24 cellular contexts compared by ENCODE assay signal in genomic region chr13:101013245-101013644, GRCh38.
"Had no signal": no experiment of that assay in that cellular context is flagged by ENCODE, and none has a peak within 500 bp of the region (broad histone marks: within the 10 kb centered on the region; RNA-seq: fewer than 3 reads in every experiment).

No MANE protein-coding gene starts in this region.

- H3K36me3 ChIP-seq: esophagus squamous epithelium, left ventricle myocardium inferior, pancreas, right atrium auricular region, thoracic aorta had no signal

- H3K9me3 ChIP-seq: esophagus squamous epithelium, left ventricle myocardium inferior, pancreas, right atrium auricular region, thoracic aorta had no signal

- H3K27me3 ChIP-seq: esophagus squamous epithelium, right atrium auricular region had no signal

- FAIRE-seq: colon, pancreas, urothelium cell line had no signal

- DNase-seq: activated CD4-positive, alpha-beta T cell treated with anti-CD3 and anti-CD28 coated beads for 48 hours; activated CD4-positive, alpha-beta T cell treated with anti-CD3 and anti-CD28 coated beads, Interleukin-2, amount 50 U/mL, for 48 hours; activated CD8-positive, alpha-beta memory T cell treated with anti-CD3 and anti-CD28 coated beads for 24 hours; activated effector memory CD4-positive, alpha-beta T cell treated with Interleukin-2 at 50 U/mL for 16 hours; activated naive CD4-positive, alpha-beta T cell treated with Interleukin-2 at 50 U/mL for 16 hours; dermis blood vessel endothelial cell; effector CD4-positive, alpha-beta T cell; esophagus squamous epithelium; foreskin melanocyte; kidney glomerular epithelial cell; left ventricle myocardium inferior; naive B cell; nephron progenitor cell; pancreas; stimulated activated CD4-positive, alpha-beta T cell treated with anti-CD3 and anti-CD28 coated beads, Interleukin-15, amount 100 ng/mL, for 24 hours; stimulated activated CD4-positive, alpha-beta T cell treated with anti-CD3 and anti-CD28 coated beads, Interleukin-2, amount 100 ng/mL, for 24 hours; stimulated activated naive CD4-positive, alpha-beta T cell treated with Interleukin-2 at 50 U/mL for 16 hours; trophoblast cell had no signal

- H3K27ac ChIP-seq: epithelial cell of prostate, esophagus squamous epithelium, left ventricle myocardium inferior, pancreas, right atrium auricular region, thoracic aorta, VCaP had no signal

- H3K4me1 ChIP-seq: esophagus squamous epithelium, left ventricle myocardium inferior, pancreas, right atrium auricular region had no signal

- H3K4me3 ChIP-seq: esophagus squamous epithelium, left ventricle myocardium inferior, pancreas, right atrium auricular region, thoracic aorta had no signal
